In the genomic region with DNA sequence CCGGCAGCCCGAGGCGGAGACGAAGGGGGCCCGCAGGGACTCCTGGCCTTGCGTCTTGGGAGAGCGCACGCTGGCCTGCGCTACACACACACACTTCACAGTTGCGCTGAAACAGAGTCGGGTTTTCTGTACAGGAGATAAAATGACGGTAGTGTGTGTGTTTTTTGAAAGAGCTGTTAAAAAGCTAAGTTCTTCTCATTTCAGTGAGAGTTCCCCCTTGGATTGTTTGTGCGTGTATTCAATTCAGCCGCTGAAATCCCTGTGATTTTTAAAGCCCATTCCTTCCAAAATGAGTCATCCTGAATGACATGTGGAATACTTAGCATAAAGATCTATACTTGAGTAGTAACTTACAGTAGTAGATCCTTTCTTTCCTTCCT, we compare ENCODE assay signal across 12 cellular contexts. TPM values are rescaled to one million over a fixed set of nuclear protein-coding genes. Genes with fewer than 3 reads are reported as not detected.
A peak's percentile ranks its signal among the peaks of the same experiment; 100 is the strongest.
DNase-seq lines count a peak whose midpoint lies in the region; TF ChIP-seq lines count a peak whose summit lies in the region.
"Had no signal": no experiment of that assay in that cellular context is flagged by ENCODE, and none has a peak within 500 bp of the region (broad histone marks: within the 10 kb centered on the region; RNA-seq: fewer than 3 reads in every experiment).

No MANE protein-coding gene starts in this region.

- H3K4me3 Mint-ChIP-seq in immature natural killer cell, result no peak overlapping the region

- H3K9me3 ChIP-seq in iPS DF 6.9 (ENCODE audit: control insufficient read depth, insufficient read depth, low read length), result no peaks in the 10 kb centered on the region
- H3K9me3 ChIP-seq: mucosa of descending colon had no signal

- peaks cover 7% of the 10 kb centered on the region; the same call in 1 of the 2 replicates for H3K27me3 ChIP-seq in iPS DF 6.9 (ENCODE audit: control insufficient read depth, insufficient read depth, low read length)

- no peaks in the 10 kb centered on the region for H3K36me3 Mint-ChIP-seq in immature natural killer cell

- H3K4me3 ChIP-seq in iPS DF 6.9 (ENCODE audit: low read length) (peak overlapping the region; percentile 54; the same call in 1 of the 2 replicates), retinal pigment epithelial cell (ENCODE audit: low read length) (peak overlapping the region; percentile 50)
- H3K4me3 ChIP-seq: mucosa of descending colon had no signal

- peaks cover 2 to 22% (median 11%) of the 10 kb centered on the region in 6 donors for H3K9me3 Mint-ChIP-seq in immature natural killer cell

- H3K27me3 Mint-ChIP-seq in immature natural killer cell (ENCODE audit: low read depth in 3 of 3), result peaks cover 0 to 7% (median 6%) of the 10 kb centered on the region in 3 donors

- no peak overlapping the region for H3K27ac Mint-ChIP-seq in immature natural killer cell

- no peak overlapping the region for H3K27ac ChIP-seq in iPS DF 6.9 (ENCODE audit: low read length)

- DNase-seq in NCI-H146 (lab: John Stamatoyannopoulos, UW), result peak; percentile 50
- no peak for DNase-seq in NCI-H146 treated with DMSO at 0.1 percent for 48 hours (lab: John Stamatoyannopoulos, UW; ENCODE audit: unreplicated experiment)
- peak; percentile 35 for DNase-seq in NCI-H69 (lab: John Stamatoyannopoulos, UW)
- DNase-seq in iPS DF 6.9 (ENCODE audit: low read depth, low spot score), result no peak
- no peak for DNase-seq in retinal pigment epithelial cell (ENCODE audit: low read depth)
- no peak for DNase-seq in immature natural killer cell
- no peak for DNase-seq in GM10266 (ENCODE audit: extremely low spot score)
- no peak for DNase-seq in retina
- DNase-seq: 8988T; activated CD4-positive, CD25-positive, alpha-beta regulatory T cell; amygdala; mucosa of descending colon had no signal

- H3K36me3 ChIP-seq in iPS DF 6.9 (ENCODE audit: control insufficient read depth, insufficient read depth, low read length), result no peaks in the 10 kb centered on the region

- H3K4me1 ChIP-seq in iPS DF 6.9 (ENCODE audit: control insufficient read depth, insufficient read depth, low read length), result no peaks in the 10 kb centered on the region

- H3K4me1 Mint-ChIP-seq in immature natural killer cell, result no peaks in the 10 kb centered on the region

- no peak for TF ChIP-seq CTCF in retinal pigment epithelial cell (conservative IDR thresholded peaks at IDR 0.05; ENCODE audit: low read depth, low read length)
- TF ChIP-seq CTCF in GM10266 (IDR thresholded peaks at IDR 0.05; ENCODE audit: control insufficient read depth, insufficient read depth, low read depth, missing control alignments), result no peak

- no CpG with 5 or more reads among the region's 14 CpGs for WGBS in iPS DF 6.9 (ENCODE audit: insufficient coverage, insufficient read length)

RNA-seq across cellular contexts. Expression of a gene that starts 18.3 kb away (rescaled TPM):
- polyA plus RNA-seq in immature natural killer cell, result not detected

Comparison
In these comparisons a context has a peak if more than half of its experiments do, and no peak if none do; other contexts are left out.
1. DNase-seq: peak in NCI-H146 (single experiment) and NCI-H69 (single experiment); none in NCI-H146 treated with DMSO at 0.1 percent for 48 hours (single experiment), iPS DF 6.9 (single experiment), retinal pigment epithelial cell (single experiment), immature natural killer cell (0 of 3), GM10266 (single experiment) and retina (single experiment).